ENCODE assay signal across 24 cellular contexts in genomic region chr3:13517253-13517977, GRCh38. TPM values are rescaled to one million over a fixed set of nuclear protein-coding genes. Genes with fewer than 3 reads are reported as not detected.
A peak's percentile ranks its signal among the peaks of the same experiment; 100 is the strongest.
DNase-seq lines count a peak whose midpoint lies in the region; ATAC-seq, FAIRE-seq and TF ChIP-seq lines count a peak whose summit lies in the region.
"Had no signal": no experiment of that assay in that cellular context is flagged by ENCODE, and none has a peak within 500 bp of the region (broad histone marks: within the 10 kb centered on the region; RNA-seq: fewer than 3 reads in every experiment).

No MANE protein-coding gene starts in this region.

- BruUV-seq in HepG2 (replicated peaks; lab: Mats Ljungman, UMichigan), result no TSS peak

- ATAC-seq in Right ventricle myocardium inferior, result peak; percentile 88
- ATAC-seq in HepG2, result peak; percentile 13; the same call in 2 of the 3 replicates
- ATAC-seq in HG03280 (IDR thresholded peaks at IDR 0.05; ENCODE audit: unreplicated experiment), result no peak
- ATAC-seq: WTC11 had no signal

- H3K4me3 ChIP-seq in HepG2 (replicated peaks in 1 of 3; ENCODE audit: insufficient read depth in 1 of 3, low read depth in 2 of 3, low read length in 3 of 3), result no peak overlapping the region
- no peak overlapping the region for H3K4me3 ChIP-seq in skeletal muscle tissue (ENCODE audit: low read length in 3 of 3)
- no peak overlapping the region for H3K4me3 ChIP-seq in trophoblast cell (ENCODE audit: low read depth, low read length)

- H3K9me3 ChIP-seq in HepG2 (ENCODE audit: low read length) (no peaks in the 10 kb centered on the region), skeletal muscle tissue (ENCODE audit: control insufficient read depth in 3 of 3, low read length in 3 of 3) (no peaks in the 10 kb centered on the region), trophoblast cell (ENCODE audit: insufficient read depth, low read depth, low read length) (peaks cover under 1% of the 10 kb centered on the region)

- WGBS in HepG2 (ENCODE audit: low lambda C conversion rate), result 32% methylated on average over 5 of the region's 18 CpGs
- WGBS in trophoblast cell (ENCODE audit: extremely low coverage, insufficient coverage, insufficient read length), result no CpG with 5 or more reads among the region's 18 CpGs

- CTCF ChIA-PET in HepG2 (lab: Yijun Ruan, JAX; ENCODE audit: low intra/inter-chr PET ratio, low total read pairs), result no interaction called here

- DNase-seq in Right ventricle myocardium inferior (ENCODE audit: missing footprints), result peak; percentile 93
- DNase-seq in cardiac septum (ENCODE audit: low spot score), result no peak
- DNase-seq in HepG2 (ENCODE audit: low spot score), result no peak
- DNase-seq in trophoblast cell, result no peak
- no peak for DNase-seq in NCI-H524 (lab: John Stamatoyannopoulos, UW)
- DNase-seq in ecto neural progenitor cell (ENCODE audit: low spot score), result no peak
- DNase-seq: activated CD8-positive, alpha-beta memory T cell treated with anti-CD3 and anti-CD28 coated beads, Interleukin-2, amount 50 U/mL, for 48 hours; activated naive CD8-positive, alpha-beta T cell treated with anti-CD3 and anti-CD28 coated beads for 36 hours; brain microvascular endothelial cell; cortex of kidney; NCI-H187 treated with DMSO at 0.1 percent for 48 hours; NCI-H748 treated with DMSO at 0.1 percent for 48 hours; retina; stimulated activated CD4-positive, alpha-beta T cell treated with anti-CD3 and anti-CD28 coated beads, Interleukin-15, amount 100 ng/mL, for 24 hours; stimulated activated CD8-positive, alpha-beta memory T cell treated with anti-CD3 and anti-CD28 coated beads, Interleukin-4, amount 100 ng/mL, for 48 hours; T1000 had no signal

- H4K20me1 ChIP-seq in HepG2 (ENCODE audit: insufficient read depth, low read length), result no peaks in the 10 kb centered on the region

- H2AK5ac ChIP-seq in trophoblast cell (ENCODE audit: low read length), result no peak overlapping the region

- no peak overlapping the region for H4K12ac ChIP-seq in trophoblast cell (ENCODE audit: low read depth, low read length)

- no peak overlapping the region for H2BK12ac ChIP-seq in trophoblast cell (ENCODE audit: low read length)

- no peak overlapping the region for H3K4ac ChIP-seq in trophoblast cell (ENCODE audit: low read depth, low read length)

- H3K4me2 ChIP-seq in HepG2 (ENCODE audit: low read depth, low read length) (no peak overlapping the region), trophoblast cell (ENCODE audit: low read length) (no peak overlapping the region)

- H3K79me2 ChIP-seq in HepG2 (ENCODE audit: insufficient read depth, low read length), result no peaks in the 10 kb centered on the region
- no peaks in the 10 kb centered on the region for H3K79me2 ChIP-seq in trophoblast cell (ENCODE audit: control insufficient read depth, insufficient read depth, low read length, poor library complexity)

- TF ChIP-seq POLR2A in HepG2 (IDR thresholded peaks at IDR 0.05; ENCODE audit: insufficient read depth in 1 of 2, low read depth in 2 of 2, low read length in 2 of 2), result no peak

- POLR2A ChIA-PET in HepG2 (lab: Yijun Ruan, JAX), result no interaction called here

- no peak overlapping the region for H4K91ac ChIP-seq in trophoblast cell (ENCODE audit: low read depth, low read length)

- H3K23ac ChIP-seq in trophoblast cell (ENCODE audit: low read length), result no peak overlapping the region

- H3K27ac ChIP-seq in HepG2 (ENCODE audit: extremely low read length, insufficient read depth, low read length) (no peak overlapping the region), skeletal muscle tissue (ENCODE audit: low read depth, low read length) (peak overlapping the region; percentile 58), trophoblast cell (ENCODE audit: low read depth, low read length) (no peak overlapping the region)
- H3K27ac ChIP-seq: brain microvascular endothelial cell had no signal

- H3K36me3 ChIP-seq in HepG2 (replicated peaks in 1 of 2; ENCODE audit: control insufficient read depth in 1 of 2, insufficient read depth in 2 of 2, low read length in 2 of 2), result no peaks in the 10 kb centered on the region
- no peaks in the 10 kb centered on the region for H3K36me3 ChIP-seq in skeletal muscle tissue (ENCODE audit: control insufficient read depth in 3 of 3, insufficient read depth in 3 of 3, low read length in 3 of 3)
- no peaks in the 10 kb centered on the region for H3K36me3 ChIP-seq in trophoblast cell (ENCODE audit: control insufficient read depth in 1 of 2, insufficient read depth in 2 of 2, low read length in 2 of 2)
- H3K36me3 ChIP-seq: brain microvascular endothelial cell had no signal

- in situ Hi-C loops in HepG2 (cut with HindIII; ENCODE audit: extremely low pct_ligation_motif_present, low pct_unique_long_range_greater_than_20kb), result no loop called here

- H3K4me1 ChIP-seq in HepG2 (ENCODE audit: insufficient read depth, low read length) (no peaks in the 10 kb centered on the region), skeletal muscle tissue (ENCODE audit: control insufficient read depth in 3 of 3, insufficient read depth in 3 of 3, low read length in 3 of 3) (peaks cover 21 to 23% (median 21%) of the 10 kb centered on the region in 3 donors), trophoblast cell (ENCODE audit: control insufficient read depth in 1 of 2, insufficient read depth in 2 of 2, low read length in 2 of 2) (peaks cover 0 to 14% of the 10 kb centered on the region in 2 experiments)

- H3K79me1 ChIP-seq in trophoblast cell (ENCODE audit: low read length), result no peaks in the 10 kb centered on the region

- no peak for FAIRE-seq in HepG2 (lab: Jason Lieb, UNC)
- FAIRE-seq: GM12892, GM19239, islet of Langerhans had no signal

- H2BK5ac ChIP-seq in trophoblast cell (ENCODE audit: low read depth, low read length, poor library complexity), result no peak overlapping the region

- H3K18ac ChIP-seq in trophoblast cell (ENCODE audit: low read length), result no peak overlapping the region

- TF ChIP-seq CTCF in HepG2 (CRISPR knock-in tag; IDR thresholded peaks at IDR 0.05), result no peak

- TF ChIP-seq EP300 in HepG2 (IDR thresholded peaks at IDR 0.05; ENCODE audit: low read depth in 2 of 2, low read length in 2 of 2) (no peak), HepG2 (CRISPR knock-in tag; IDR thresholded peaks at IDR 0.05; ENCODE audit: borderline replicate concordance) (no peak)

- TF ChIP-seq RAD21 in HepG2 (CRISPR knock-in tag; IDR thresholded peaks at IDR 0.05), result no peak

- intact Hi-C loops in Right ventricle myocardium inferior (cut with DNase I), result loop anchor here (5.0 kb wide), 1 partner anchor 50 kb away; no protein-coding TSS in a partner anchor
- intact Hi-C loops in cardiac septum (cut with DNase I), result no loop called here
- intact Hi-C loops in HepG2 (cut with micrococcal nuclease; ENCODE audit: unreplicated experiment), result no loop called here

- H2BK120ac ChIP-seq in trophoblast cell (ENCODE audit: insufficient read depth, low read length, poor library complexity), result no peak overlapping the region

- no peak overlapping the region for H3K14ac ChIP-seq in trophoblast cell (ENCODE audit: low read length)

- peaks cover 13 to 86% of the 10 kb centered on the region in 2 experiments for H3K27me3 ChIP-seq in HepG2 (ENCODE audit: control insufficient read depth in 1 of 2, insufficient read depth in 2 of 2, low read length in 2 of 2)
- H3K27me3 ChIP-seq in skeletal muscle tissue (ENCODE audit: control insufficient read depth in 3 of 3, insufficient read depth in 3 of 3, low read length in 3 of 3), result peaks cover 0 to 15% (median 9%) of the 10 kb centered on the region in 3 donors
- H3K27me3 ChIP-seq in trophoblast cell (ENCODE audit: insufficient read depth, low read length), result no peaks in the 10 kb centered on the region
- H3K27me3 ChIP-seq: brain microvascular endothelial cell had no signal

- H2AFZ ChIP-seq in HepG2 (ENCODE audit: low read length), result no peak overlapping the region
- no peak overlapping the region for H2AFZ ChIP-seq in trophoblast cell (ENCODE audit: insufficient read depth, low read length, poor library complexity)

- no peak overlapping the region for H4K8ac ChIP-seq in trophoblast cell (ENCODE audit: low read depth, low read length)

- no peak overlapping the region for H3K9ac ChIP-seq in HepG2 (ENCODE audit: insufficient read depth, low read depth, low read length)
- H3K9ac ChIP-seq in skeletal muscle tissue (ENCODE audit: low read depth in 1 of 3, low read length in 3 of 3), result peak overlapping the region in 1 of 3 donors; percentile 33
- H3K9ac ChIP-seq in trophoblast cell (ENCODE audit: low read length), result no peak overlapping the region

RNA-seq across cellular contexts. Expression of gene FBLN2, which starts 31.5 kb away (rescaled TPM):
- total RNA-seq in Right ventricle myocardium inferior (81.1 TPM), cardiac septum (64.6 TPM), HepG2 (2016; rRNA removed; fragmentation: Illumina TruSeq; extraction: Trizol) (not detected in 2 replicates), skeletal muscle tissue (35.5 TPM)
- not detected in 2 replicates for total RNA-seq in HepG2 (2016; cell fraction: cytosol; rRNA removed; fragmentation: Illumina TruSeq; extraction: Trizol; ENCODE audit: low read depth)
- not detected in 2 replicates for total RNA-seq in HepG2 (2016; cell fraction: insoluble cytoplasmic fraction; rRNA removed; fragmentation: Illumina TruSeq; extraction: Trizol)
- total RNA-seq in HepG2 (2016; cell fraction: membrane; rRNA removed; fragmentation: Illumina TruSeq; extraction: Trizol), result not detected in 2 replicates
- total RNA-seq in HepG2 (2016; cell fraction: nucleus; rRNA removed; fragmentation: Illumina TruSeq; extraction: Trizol), result not detected in 2 replicates
- polyA plus RNA-seq in HepG2 (2011; rRNA removed), result 0.04 TPM in 1 of 2 replicates, not detected in the other
- polyA plus RNA-seq in HepG2 (2011; cell fraction: cytosol; rRNA removed), result 0.04 TPM in 2 replicates
- 0.02 and 0.05 TPM in 2 replicates for polyA plus RNA-seq in HepG2 (2011; cell fraction: nucleus; rRNA removed)
- 0.05 and 0.08 TPM in 2 replicates for polyA plus RNA-seq in HepG2 (2012)
- polyA plus RNA-seq in HepG2 (2016; cell fraction: cytosol; fragmentation: Illumina TruSeq; extraction: Trizol; ENCODE audit: low read depth), result not detected in 2 replicates
- polyA plus RNA-seq in HepG2 (2016; cell fraction: insoluble cytoplasmic fraction; fragmentation: Illumina TruSeq; extraction: Trizol; ENCODE audit: low read depth), result not detected in 2 replicates
- not detected in 2 replicates for polyA plus RNA-seq in HepG2 (2016; cell fraction: membrane; fragmentation: Illumina TruSeq; extraction: Trizol; ENCODE audit: low read depth)
- polyA plus RNA-seq in HepG2 (2016; cell fraction: nucleus; fragmentation: Illumina TruSeq; extraction: Trizol; ENCODE audit: insufficient read depth, low read depth), result not detected in 2 replicates
- 0.06 and 0.12 TPM in 2 replicates for polyA minus RNA-seq in HepG2 (2011; rRNA and poly(A)+ RNA removed; ENCODE audit: low replicate concordance)
- polyA minus RNA-seq in HepG2 (2011; cell fraction: cytosol; rRNA and poly(A)+ RNA removed), result not detected in 2 replicates
- 0.37 TPM in 1 of 2 replicates, not detected in the other for polyA minus RNA-seq in HepG2 (2011; cell fraction: nucleus; rRNA and poly(A)+ RNA removed)
- 15.9 and 19.7 TPM in 2 replicates for polyA plus RNA-seq in trophoblast cell (2013)
- total RNA-seq: activated T-helper 2 cell treated with anti-CD3 and anti-CD28 coated beads, Interferon-gamma antibody, Interleukin-2, Interleukin-4, amounts not matched to agents 10 μg/mL and 5 μg/mL and 100 μg/mL, durations not matched to agents 14 hours and 24 hours and 36 hours; OCI-LY7 had no signal

RNA-seq across cellular contexts. Expression of gene HDAC11, which starts 37.3 kb away (rescaled TPM):
- total RNA-seq in Right ventricle myocardium inferior (37.5 TPM), cardiac septum (30.7 TPM), HepG2 (2016; rRNA removed; fragmentation: Illumina TruSeq; extraction: Trizol) (10.5 and 13.7 TPM in 2 replicates), skeletal muscle tissue (8.9 TPM)
- total RNA-seq in HepG2 (2016; cell fraction: cytosol; rRNA removed; fragmentation: Illumina TruSeq; extraction: Trizol; ENCODE audit: low read depth), result 4.0 and 4.5 TPM in 2 replicates
- 8.3 and 12.0 TPM in 2 replicates for total RNA-seq in HepG2 (2016; cell fraction: insoluble cytoplasmic fraction; rRNA removed; fragmentation: Illumina TruSeq; extraction: Trizol)
- 8.1 and 8.4 TPM in 2 replicates for total RNA-seq in HepG2 (2016; cell fraction: membrane; rRNA removed; fragmentation: Illumina TruSeq; extraction: Trizol)
- total RNA-seq in HepG2 (2016; cell fraction: nucleus; rRNA removed; fragmentation: Illumina TruSeq; extraction: Trizol), result 5.7 and 8.2 TPM in 2 replicates
- polyA plus RNA-seq in HepG2 (2011; rRNA removed), result 33.1 and 49.7 TPM in 2 replicates
- 45.0 and 52.1 TPM in 2 replicates for polyA plus RNA-seq in HepG2 (2011; cell fraction: cytosol; rRNA removed)
- 54.1 and 56.2 TPM in 2 replicates for polyA plus RNA-seq in HepG2 (2011; cell fraction: nucleus; rRNA removed)
- polyA plus RNA-seq in HepG2 (2012), result 51.6 and 55.6 TPM in 2 replicates
- polyA plus RNA-seq in HepG2 (2016; cell fraction: cytosol; fragmentation: Illumina TruSeq; extraction: Trizol; ENCODE audit: low read depth), result 4.4 and 6.3 TPM in 2 replicates
- polyA plus RNA-seq in HepG2 (2016; cell fraction: insoluble cytoplasmic fraction; fragmentation: Illumina TruSeq; extraction: Trizol; ENCODE audit: low read depth), result 9.3 and 10.5 TPM in 2 replicates
- 7.6 and 9.8 TPM in 2 replicates for polyA plus RNA-seq in HepG2 (2016; cell fraction: membrane; fragmentation: Illumina TruSeq; extraction: Trizol; ENCODE audit: low read depth)
- polyA plus RNA-seq in HepG2 (2016; cell fraction: nucleus; fragmentation: Illumina TruSeq; extraction: Trizol; ENCODE audit: insufficient read depth, low read depth), result 10.6 and 11.8 TPM in 2 replicates
- 4.8 and 66.6 TPM in 2 replicates for polyA minus RNA-seq in HepG2 (2011; rRNA and poly(A)+ RNA removed; ENCODE audit: low replicate concordance)
- polyA minus RNA-seq in HepG2 (2011; cell fraction: cytosol; rRNA and poly(A)+ RNA removed), result 29.4 and 31.1 TPM in 2 replicates
- 21.3 and 22.1 TPM in 2 replicates for polyA minus RNA-seq in HepG2 (2011; cell fraction: nucleus; rRNA and poly(A)+ RNA removed)
- 3.4 and 3.8 TPM in 2 replicates for polyA plus RNA-seq in trophoblast cell (2013)

Comparison
In these comparisons a context has a peak if more than half of its experiments do, and no peak if none do; other contexts are left out.
1. RNA of gene FBLN2, which starts 31.5 kb away (total RNA-seq): 81.1 TPM in Right ventricle myocardium inferior (single experiment), 64.6 TPM in cardiac septum (single experiment) and 35.5 TPM in skeletal muscle tissue (single experiment); not detected in HepG2; every median in the first group is over 10 times any median in the second.